In genomic region chr1:42960693-42961559, GRCh38 we compare ENCODE assay signal across 11 cellular contexts. TPM values are rescaled to one million over a fixed set of nuclear protein-coding genes. Genes with fewer than 3 reads are reported as not detected.
A peak's percentile ranks its signal among the peaks of the same experiment; 100 is the strongest.
DNase-seq lines count a peak whose midpoint lies in the region; ATAC-seq, FAIRE-seq and TF ChIP-seq lines count a peak whose summit lies in the region.
"Had no signal": no experiment of that assay in that cellular context is flagged by ENCODE, and none has a peak within 500 bp of the region (broad histone marks: within the 10 kb centered on the region; RNA-seq: fewer than 3 reads in every experiment).

No MANE protein-coding gene starts in this region.

- POLR2A ChIA-PET in RWPE1 (lab: Yijun Ruan, JAX; ENCODE audit: low non-redundant PET), result no interaction called here

- intact Hi-C loops in posterior cingulate gyrus (cut with DNase I) (no loop called here), Right ventricle myocardium inferior (cut with DNase I) (no loop called here), body of pancreas (cut with DNase I) (no loop called here)

- peaks cover 23% of the 10 kb centered on the region for H3K4me1 ChIP-seq in body of pancreas

- TF ChIP-seq CTCF in RWPE1 (conservative IDR thresholded peaks at IDR 0.05; ENCODE audit: low read depth) (no peak), body of pancreas (IDR thresholded peaks at IDR 0.05) (no peak)

- CTCF ChIA-PET in RWPE1 (lab: Yijun Ruan, JAX), result no interaction called here

- ATAC-seq in Right ventricle myocardium inferior, result no peak
- no peak for ATAC-seq in HG02870 (IDR thresholded peaks at IDR 0.05; ENCODE audit: unreplicated experiment)
- ATAC-seq in body of pancreas, result no peak
- ATAC-seq: heart right ventricle, right lobe of liver had no signal

- no peak overlapping the region for H3K4me3 ChIP-seq in body of pancreas
- H3K4me3 ChIP-seq: heart right ventricle, right lobe of liver had no signal

- DNase-seq in GM12891 (ENCODE audit: insufficient read length, low spot score) (no peak), RWPE1 (ENCODE audit: low spot score) (no peak), frontal cortex (ENCODE audit: low spot score in 2 of 2) (peak; percentile 58 to 68), posterior cingulate gyrus (peak in 8 of 10 donors; percentile 37 to 94 (median 64)), NCI-H187 (lab: John Stamatoyannopoulos, UW) (no peak), Right ventricle myocardium inferior (ENCODE audit: missing footprints) (no peak), body of pancreas (no peak)
- DNase-seq: heart right ventricle; stimulated activated CD8-positive, alpha-beta memory T cell treated with anti-CD3 and anti-CD28 coated beads, Interleukin-4, amount 100 ng/mL, for 48 hours had no signal

- H3K9me3 ChIP-seq in body of pancreas, result no peaks in the 10 kb centered on the region
- H3K9me3 ChIP-seq: heart right ventricle, right lobe of liver had no signal

- H3K36me3 ChIP-seq in body of pancreas (replicated peaks in 1 of 2; ENCODE audit: insufficient read depth in 1 of 2, low read depth in 2 of 2), result no peaks in the 10 kb centered on the region
- H3K36me3 ChIP-seq: heart right ventricle, right lobe of liver had no signal

- TF ChIP-seq POLR2A in GM12891 (IDR thresholded peaks at IDR 0.05; ENCODE audit: low read depth, low read length), result no peak
- TF ChIP-seq POLR2A in body of pancreas (IDR thresholded peaks at IDR 0.05), result no peak

- no peaks in the 10 kb centered on the region for H3K27me3 ChIP-seq in body of pancreas
- H3K27me3 ChIP-seq: right lobe of liver had no signal

- FAIRE-seq in GM12891 (lab: Jason Lieb, UNC) (peak; percentile 75), frontal cortex (lab: Jason Lieb, UNC) (no peak)

- 80 to 86% methylated on average over 9 to 10 of the region's 10 CpGs for WGBS in body of pancreas, 2 donors

- H3K27ac ChIP-seq in RWPE1, result peak overlapping the region; percentile 87
- H3K27ac ChIP-seq in body of pancreas, result no peak overlapping the region
- H3K27ac ChIP-seq: right lobe of liver had no signal

TF ChIP-seq in GM12891, 5 proteins besides CTCF, POLR2A, EP300 and RAD21:
- TF ChIP-seq TAF1 (IDR thresholded peaks at IDR 0.05; ENCODE audit: low read depth, low read length) (no peak), POU2F2 (IDR thresholded peaks at IDR 0.05; ENCODE audit: low read depth, low read length) (no peak), SPI1 (IDR thresholded peaks at IDR 0.05; ENCODE audit: low read depth, low read length) (peak; percentile 7; the same call in 1 of the 2 replicates), POLR2AphosphoS5 (IDR thresholded peaks at IDR 0.05; ENCODE audit: low read depth, low read length) (no peak)

RNA-seq across cellular contexts. Expression of gene SLC2A1, which starts 2.3 kb away (rescaled TPM):
- 33.9 TPM for polyA plus RNA-seq in GM12891 (2012; ENCODE audit: low read depth, missing spikeins)
- 28.1 TPM for total RNA-seq in frontal cortex
- 46.4 TPM for total RNA-seq in Right ventricle myocardium inferior
- 10 to 100 TPM in 1 of 2 donors, 1 to 10 TPM in 1; 4.2 to 13.2 TPM for total RNA-seq in body of pancreas

Comparison
In these comparisons a context has a peak if more than half of its experiments do, and no peak if none do; other contexts are left out.
1. DNase-seq: peak in frontal cortex (2 of 2) and posterior cingulate gyrus (8 of 10); none in GM12891 (single experiment), RWPE1 (single experiment), NCI-H187 (0 of 2), Right ventricle myocardium inferior (single experiment) and body of pancreas (0 of 4).